In the genomic region with DNA sequence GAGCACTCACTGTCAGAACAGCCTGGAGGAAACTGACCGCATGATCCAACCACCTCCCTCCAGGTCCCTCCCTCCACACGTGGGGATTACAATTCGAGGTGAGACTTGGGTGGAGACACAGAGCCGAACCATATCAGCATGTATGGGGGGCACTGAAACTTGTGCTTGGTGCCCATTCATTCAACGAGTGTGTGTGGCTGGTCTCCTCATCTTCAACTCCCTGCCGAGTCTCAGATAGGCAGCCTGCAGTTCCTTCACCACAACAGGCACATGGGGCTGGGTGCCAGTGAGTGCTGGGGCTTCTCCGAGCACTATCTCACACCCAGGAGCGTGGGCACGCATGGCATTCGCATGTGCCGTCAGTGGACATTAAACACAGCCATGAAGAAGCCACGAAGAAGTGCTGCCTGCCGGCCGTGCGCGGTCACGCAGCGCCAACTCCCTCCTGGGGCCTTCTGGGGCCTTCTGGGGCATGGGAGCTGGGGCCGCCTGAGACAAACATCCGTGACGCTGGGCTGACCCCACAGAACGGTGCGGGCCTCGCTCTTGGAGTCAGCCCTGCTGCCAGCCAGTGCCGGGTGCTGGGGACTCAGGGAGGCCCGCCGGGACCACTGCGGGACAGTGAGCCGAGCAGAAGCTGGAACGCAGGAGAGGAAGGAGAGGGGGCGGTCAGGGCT, we compare ENCODE assay signal across 8 cellular contexts. TPM values are rescaled to one million over a fixed set of nuclear protein-coding genes. Genes with fewer than 3 reads are reported as not detected.
DNase-seq lines count a peak whose midpoint lies in the region; ATAC-seq and TF ChIP-seq lines count a peak whose summit lies in the region.

No MANE protein-coding gene starts in this region.

- H3K27me3 Mint-ChIP-seq in activated CD4-positive, alpha-beta T cell treated with anti-CD3 and anti-CD28 coated beads for 36 hours = no peaks in the 10 kb centered on the region
- H3K27me3 Mint-ChIP-seq in endothelial cell (ENCODE audit: unreplicated experiment) = peaks cover 15% of the 10 kb centered on the region

- TF ChIP-seq POLR2A in ovary (IDR thresholded peaks at IDR 0.05) = no peak

- H4K20me1 ChIP-seq in OCI-LY1 (ENCODE audit: insufficient read depth, low read length) = no peaks in the 10 kb centered on the region

- H3K27ac Mint-ChIP-seq in activated CD4-positive, alpha-beta T cell treated with anti-CD3 and anti-CD28 coated beads for 36 hours = peak overlapping the region; percentile 94
- H3K27ac Mint-ChIP-seq in endothelial cell (ENCODE audit: unreplicated experiment) = no peak overlapping the region

- H3K4me2 ChIP-seq in OCI-LY1 (ENCODE audit: low read length) = peak overlapping the region; percentile 90

- POLR2A ChIA-PET in activated CD4-positive, alpha-beta T cell treated with anti-CD3 and anti-CD28 coated beads for 36 hours (lab: Charles Lee) = interaction anchor here (1.2 to 1.8 kb wide), 3 partner anchors 15 to 51 kb away, joined by 3 to 8 read pairs (median 6); a partner anchor contains a TSS

- no peak overlapping the region for H3K27ac ChIP-seq in OCI-LY1 (ENCODE audit: low read depth, low read length, poor library complexity, severe bottlenecking)
- peak overlapping the region; percentile 65 to 88 for H3K27ac ChIP-seq in ovary

- peaks cover 37% of the 10 kb centered on the region for H3K4me1 ChIP-seq in OCI-LY1 (ENCODE audit: insufficient read depth, low read length, severe bottlenecking)
- peaks cover 12% of the 10 kb centered on the region for H3K4me1 ChIP-seq in ovary (ENCODE audit: insufficient read depth)

- H3K79me2 ChIP-seq in OCI-LY1 (ENCODE audit: insufficient read depth, low read length) = no peaks in the 10 kb centered on the region

- ATAC-seq in activated CD4-positive, alpha-beta T cell treated with anti-CD3 and anti-CD28 coated beads for 36 hours = no peak
- ATAC-seq in GM19324 (IDR thresholded peaks at IDR 0.05; ENCODE audit: low FRiP score, unreplicated experiment) (no peak), HG02938 (IDR thresholded peaks at IDR 0.05; ENCODE audit: unreplicated experiment) (no peak)

- intact Hi-C loops in activated CD4-positive, alpha-beta T cell treated with anti-CD3 and anti-CD28 coated beads for 36 hours (cut with DNase I, micrococcal nuclease) = loop anchor here in 1 of 2 experiments (5.0 kb wide), 2 partner anchors 75 to 440 kb away; a partner anchor contains a TSS
- intact Hi-C loops in ovary (cut with DNase I) = no loop called here

- 27 to 34% (median 31%) methylated on average over 30 to 31 of the region's 31 CpGs for WGBS in ovary, 3 donors

- peak overlapping the region; percentile 94 for H3K9ac ChIP-seq in OCI-LY1 (ENCODE audit: low read length)

- no peaks in the 10 kb centered on the region for H3K9me3 ChIP-seq in OCI-LY1 (ENCODE audit: low read length)
- no peaks in the 10 kb centered on the region for H3K9me3 ChIP-seq in ovary

- H3K9me2 ChIP-seq in OCI-LY1 (ENCODE audit: low read depth, low read length) = no peaks in the 10 kb centered on the region

- H3K4me3 Mint-ChIP-seq in activated CD4-positive, alpha-beta T cell treated with anti-CD3 and anti-CD28 coated beads for 36 hours = peak overlapping the region; percentile 95
- peak overlapping the region; percentile 96 for H3K4me3 Mint-ChIP-seq in endothelial cell (ENCODE audit: unreplicated experiment)

- H3K36me3 ChIP-seq in OCI-LY1 (ENCODE audit: insufficient read depth, low read length) = peaks cover 14% of the 10 kb centered on the region; the same call in 1 of the 2 replicates
- H3K36me3 ChIP-seq in ovary = no peaks in the 10 kb centered on the region

- peaks cover 30% of the 10 kb centered on the region for H3K4me1 Mint-ChIP-seq in activated CD4-positive, alpha-beta T cell treated with anti-CD3 and anti-CD28 coated beads for 36 hours
- H3K4me1 Mint-ChIP-seq in endothelial cell (ENCODE audit: unreplicated experiment) = peaks cover 18% of the 10 kb centered on the region

- TF ChIP-seq CTCF in OCI-LY1 (IDR thresholded peaks at IDR 0.05; ENCODE audit: low read length) (no peak), endothelial cell (IDR thresholded peaks at IDR 0.05; ENCODE audit: unreplicated experiment) (no peak), ovary (IDR thresholded peaks at IDR 0.05) (no peak)

- H3F3A ChIP-seq in OCI-LY1 (ENCODE audit: insufficient read depth, low read length) = no peaks in the 10 kb centered on the region

- CTCF ChIA-PET in activated CD4-positive, alpha-beta T cell treated with anti-CD3 and anti-CD28 coated beads for 36 hours (lab: Charles Lee) = interaction anchor here (0.9 to 1.3 kb wide), 4 partner anchors 11 to 136 kb away, joined by 3 to 9 read pairs (median 4); a partner anchor contains a TSS

- peak overlapping the region; percentile 95 for H3K4me3 ChIP-seq in OCI-LY1 (ENCODE audit: low read depth, low read length, poor library complexity, severe bottlenecking)
- H3K4me3 ChIP-seq in ovary = peak overlapping the region; percentile 68

- TF ChIP-seq EP300 in ovary (IDR thresholded peaks at IDR 0.05) = no peak

- H2AFZ ChIP-seq in OCI-LY1 (ENCODE audit: low read length) = peak overlapping the region; percentile 68; the same call in 1 of the 2 replicates

- H3K9me3 Mint-ChIP-seq in activated CD4-positive, alpha-beta T cell treated with anti-CD3 and anti-CD28 coated beads for 36 hours (ENCODE audit: low read depth) = no peaks in the 10 kb centered on the region
- no peaks in the 10 kb centered on the region for H3K9me3 Mint-ChIP-seq in endothelial cell (ENCODE audit: unreplicated experiment)

- DNase-seq in activated CD4-positive, alpha-beta T cell treated with anti-CD3 and anti-CD28 coated beads for 36 hours = peak; percentile 37
- DNase-seq in activated CD4-positive, alpha-beta T cell treated with anti-CD3 and anti-CD28 coated beads for 1 hour = no peak
- DNase-seq in endothelial cell (ENCODE audit: low spot score) (no peak), ovary (peak in 3 of 5 donors; percentile 35 to 65 (median 57)), hepatic stellate cell (ENCODE audit: low spot score) (no peak)

- peaks cover 6% of the 10 kb centered on the region; the same call in 1 of the 2 replicates for H3K27me3 ChIP-seq in OCI-LY1 (ENCODE audit: insufficient read depth, low read length)
- no peaks in the 10 kb centered on the region for H3K27me3 ChIP-seq in ovary

- H3K36me3 Mint-ChIP-seq in activated CD4-positive, alpha-beta T cell treated with anti-CD3 and anti-CD28 coated beads for 36 hours (ENCODE audit: low read depth) = peaks cover 7% of the 10 kb centered on the region
- H3K36me3 Mint-ChIP-seq in endothelial cell (ENCODE audit: low read depth, unreplicated experiment) = no peaks in the 10 kb centered on the region

RNA-seq across cellular contexts. Expression of a gene that starts 0.7 kb away (rescaled TPM):
- 10 to 100 TPM; 44.5 to 44.7 TPM for total RNA-seq in activated CD4-positive, alpha-beta T cell treated with anti-CD3 and anti-CD28 coated beads for 36 hours
- 20.2 TPM for total RNA-seq in endothelial cell (ENCODE audit: unreplicated experiment)
- 10 to 100 TPM; 17.0 to 44.2 (median 24.1) TPM for total RNA-seq in ovary
- 10 to 100 TPM in 1 of 2 donors, 1 to 10 TPM in 1; 6.2 to 11.9 TPM for polyA plus RNA-seq in ovary

RNA-seq across cellular contexts. Expression of a gene that starts 4.2 kb away (rescaled TPM):
- total RNA-seq in activated CD4-positive, alpha-beta T cell treated with anti-CD3 and anti-CD28 coated beads for 36 hours = 10 to 100 TPM; 15.4 to 17.6 TPM
- total RNA-seq in endothelial cell (ENCODE audit: unreplicated experiment) (12.8 TPM), ovary (10 to 100 TPM; 17.3 to 91.1 (median 58.7) TPM)
- polyA plus RNA-seq in ovary = 10 to 100 TPM in 1 of 2 donors, 1 to 10 TPM in 1; 7.4 to 62.1 TPM

RNA-seq across cellular contexts. Expression of a gene that starts 30.5 kb away (rescaled TPM):
- total RNA-seq in activated CD4-positive, alpha-beta T cell treated with anti-CD3 and anti-CD28 coated beads for 36 hours = 10 to 100 TPM; 14.0 to 14.1 TPM
- total RNA-seq in endothelial cell (ENCODE audit: unreplicated experiment) (11.2 TPM), ovary (10 to 100 TPM in 3 of 7 donors, 1 to 10 TPM in 4; 9.1 to 14.7 (median 9.7) TPM)
- polyA plus RNA-seq in ovary = 1 to 10 TPM; 4.1 to 8.6 TPM

RNA-seq across cellular contexts. Expression of a gene that starts 39.1 kb away (rescaled TPM):
- 1 to 10 TPM in 1 of 2 experiments, under 1 TPM in 1; 0.21 to 1.7 TPM for total RNA-seq in activated CD4-positive, alpha-beta T cell treated with anti-CD3 and anti-CD28 coated beads for 36 hours
- total RNA-seq in endothelial cell (ENCODE audit: unreplicated experiment) (not detected), ovary (1 to 10 TPM; 2.0 to 6.4 (median 4.1) TPM)
- polyA plus RNA-seq in ovary = 1 to 10 TPM in 1 of 2 donors, not detected in 1; 7.0 TPM

RNA-seq across cellular contexts. Expression of a gene that starts 50.4 kb away (rescaled TPM):
- total RNA-seq in activated CD4-positive, alpha-beta T cell treated with anti-CD3 and anti-CD28 coated beads for 36 hours = 10 to 100 TPM; 36.4 to 52.0 TPM
- total RNA-seq in endothelial cell (ENCODE audit: unreplicated experiment) (33.4 TPM), ovary (10 to 100 TPM; 25.6 to 59.5 (median 47.4) TPM)
- polyA plus RNA-seq in ovary = 10 to 100 TPM; 15.3 to 38.5 TPM

Comparison
In these comparisons a context has a peak if more than half of its experiments do, and no peak if none do; other contexts are left out.
1. DNase-seq: peak in activated CD4-positive, alpha-beta T cell treated with anti-CD3 and anti-CD28 coated beads for 36 hours (single experiment) and ovary (3 of 5); none in activated CD4-positive, alpha-beta T cell treated with anti-CD3 and anti-CD28 coated beads for 1 hour (single experiment), endothelial cell (single experiment) and hepatic stellate cell (single experiment).